ENCODE assay signal across 8 cellular contexts in the genomic region with DNA sequence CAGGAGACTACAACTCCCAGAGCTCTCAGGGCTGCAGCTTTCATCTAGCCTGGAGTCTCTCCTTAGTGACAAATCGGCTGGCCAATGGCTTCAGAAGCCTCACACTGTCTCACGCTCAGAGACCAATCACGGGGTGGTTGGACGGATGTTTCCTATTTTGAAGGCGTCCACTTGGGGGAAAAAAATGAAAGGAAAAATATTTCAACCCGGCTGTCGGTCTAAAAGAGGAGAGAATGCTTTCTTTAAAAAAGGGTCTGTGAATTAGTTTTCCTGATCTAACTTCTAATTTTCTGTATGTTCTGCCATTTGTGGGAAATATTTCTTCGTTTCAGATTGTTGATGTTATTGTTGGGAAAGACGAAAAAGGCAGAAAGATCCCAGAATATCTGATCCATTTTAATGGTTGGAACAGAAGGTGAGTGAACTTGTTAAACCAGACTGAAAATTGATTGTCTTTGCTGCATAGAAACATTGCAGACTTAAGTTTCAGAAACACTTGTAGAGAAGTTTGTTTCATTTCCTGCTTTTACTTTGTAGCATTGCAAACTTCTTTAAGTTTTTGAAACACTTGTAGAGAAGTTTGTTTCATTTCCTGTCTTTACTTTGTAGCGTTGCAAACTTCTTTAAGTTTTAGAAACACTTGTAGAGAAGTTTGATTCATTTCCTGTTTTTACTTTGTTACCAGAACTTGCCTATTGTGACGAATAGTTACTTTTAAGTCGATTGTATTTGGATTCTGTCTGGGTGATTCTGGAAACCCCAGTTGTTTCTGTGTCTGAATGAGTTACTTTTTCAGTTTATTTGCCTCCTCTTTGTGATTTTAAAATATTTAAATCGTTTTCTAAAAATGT. TPM values are rescaled to one million over a fixed set of nuclear protein-coding genes. Genes with fewer than 3 reads are reported as not detected.
DNase-seq lines count a peak whose midpoint lies in the region; ATAC-seq and TF ChIP-seq lines count a peak whose summit lies in the region.

No MANE protein-coding gene starts in this region.

- H4K8ac ChIP-seq in H9 (replicated peaks; ENCODE audit: insufficient read length, low read depth, low read length), result no peak overlapping the region

- no peak overlapping the region for H3K23ac ChIP-seq in H9 (ENCODE audit: insufficient read length, low read depth, low read length)

- no peak overlapping the region for H2AFZ ChIP-seq in H9 (ENCODE audit: low read length)

- H2BK5ac ChIP-seq in H9 (ENCODE audit: insufficient read length, low read length), result no peak overlapping the region

- H2BK12ac ChIP-seq in H9 (ENCODE audit: insufficient read length, low read depth, low read length), result no peak overlapping the region

- H3K9me3 Mint-ChIP-seq in H9, result peaks cover 71% of the 10 kb centered on the region in 2 experiments
- H3K9me3 Mint-ChIP-seq in naive thymus-derived CD8-positive, alpha-beta T cell, result peaks cover 0 to 14% (median 0%) of the 10 kb centered on the region in 9 donors

- H2BK20ac ChIP-seq in H9 (ENCODE audit: low read depth, low read length, poor library complexity, severe bottlenecking), result no peak overlapping the region

- peak overlapping the region; percentile 85 for H3K4me3 ChIP-seq in fibroblast of pulmonary artery (replicated peaks; ENCODE audit: low read depth, low read length)

- H3K4ac ChIP-seq in H9 (ENCODE audit: low read depth, low read length), result no peak overlapping the region

- POLR2A ChIA-PET in naive thymus-derived CD8-positive, alpha-beta T cell (lab: Charles Lee), result interaction anchor here (1.2 to 2.9 kb wide), 3 partner anchors 7 to 66 kb away, joined by 5 to 29 read pairs (median 25); no protein-coding TSS in a partner anchor

- ATAC-seq in naive thymus-derived CD8-positive, alpha-beta T cell, result peak; percentile 68 to 76

- H3K23me2 ChIP-seq in H9 (ENCODE audit: insufficient read length, low read depth, low read length, poor library complexity, severe bottlenecking), result peaks cover 8% of the 10 kb centered on the region

- H3K56ac ChIP-seq in H9 (ENCODE audit: insufficient read length, low read depth, low read length), result no peak overlapping the region

- no peak overlapping the region for H3T11ph ChIP-seq in H9 (ENCODE audit: low read length)

- peak overlapping the region in 1 of 3 experiments; percentile 12; a peak in 1 of 7 replicates for H3K27ac Mint-ChIP-seq in H9
- H3K27ac Mint-ChIP-seq in naive thymus-derived CD8-positive, alpha-beta T cell, result peak overlapping the region; percentile 84 to 99 (median 98)

- H3K14ac ChIP-seq in H9 (ENCODE audit: insufficient read depth, low read length), result no peak overlapping the region

- peaks cover 26% of the 10 kb centered on the region for H3K27me3 Mint-ChIP-seq in H9 (ENCODE audit: low read depth)
- H3K27me3 Mint-ChIP-seq in naive thymus-derived CD8-positive, alpha-beta T cell, result no peaks in the 10 kb centered on the region

- H3K18ac ChIP-seq in H9 (ENCODE audit: insufficient read length, low read depth, low read length), result no peak overlapping the region

- no peak overlapping the region for H2BK120ac ChIP-seq in H9 (ENCODE audit: low read depth, low read length, poor library complexity, severe bottlenecking)

- H3K79me2 ChIP-seq in H9 (ENCODE audit: insufficient read depth, low read length), result no peaks in the 10 kb centered on the region

- H4K5ac ChIP-seq in H9 (ENCODE audit: insufficient read length, low read depth, low read length), result no peak overlapping the region

- no peak overlapping the region for H2BK15ac ChIP-seq in H9 (ENCODE audit: low read depth, low read length)

- H3K27me3 ChIP-seq in H9 (ENCODE audit: insufficient read depth, low read length), result no peaks in the 10 kb centered on the region

- no CpG with 5 or more reads among the region's 13 CpGs for WGBS in H9 (ENCODE audit: extremely low coverage, insufficient read length, low lambda C conversion rate)

- H3K4me2 ChIP-seq in H9 (ENCODE audit: insufficient read depth, insufficient read length, low read length), result peak overlapping the region; percentile 96

- no peak overlapping the region for H3K27ac ChIP-seq in H9 (ENCODE audit: insufficient read length, low read depth, low read length)

- H3K4me3 Mint-ChIP-seq in H9, result peak overlapping the region; percentile 84
- H3K4me3 Mint-ChIP-seq in naive thymus-derived CD8-positive, alpha-beta T cell, result peak overlapping the region; percentile 85 to 98 (median 94)

- H3K36me3 Mint-ChIP-seq in H9 (ENCODE audit: insufficient read depth in 1 of 3, low read depth in 3 of 3), result peaks cover 10 to 35% (median 32%) of the 10 kb centered on the region in 3 experiments; a peak in 6 of 7 replicates
- H3K36me3 Mint-ChIP-seq in naive thymus-derived CD8-positive, alpha-beta T cell, result peaks cover 32 to 38% (median 33%) of the 10 kb centered on the region in 3 donors

- H4K91ac ChIP-seq in H9 (ENCODE audit: insufficient read length, low read depth, low read length), result no peak overlapping the region

- H4K20me1 ChIP-seq in H9 (ENCODE audit: control insufficient read depth, insufficient read depth, insufficient read length), result no peaks in the 10 kb centered on the region

- no peaks in the 10 kb centered on the region for H3K9me3 ChIP-seq in H9 (ENCODE audit: control insufficient read depth, low read depth, low read length)

- DNase-seq in ELR (ENCODE audit: low read depth) (peak; percentile 92), H9 (peak; percentile 81), LoVo (ENCODE audit: low spot score) (peak; percentile 83), RPMI7951 (ENCODE audit: low read depth) (peak; percentile 95), fibroblast of pulmonary artery (ENCODE audit: low read depth) (peak; percentile 93), stromal cell of bone marrow (ENCODE audit: low read depth) (peak; percentile 94)
- peak; percentile 49 for DNase-seq in activated T-helper 9 cell treated with anti-CD3 and anti-CD28 coated beads, Interleukin-2, amount 50 U/mL, for 16 hours (ENCODE audit: low read depth)
- DNase-seq in naive thymus-derived CD8-positive, alpha-beta T cell, result peak; percentile 33 to 88 (median 72)

- TF ChIP-seq CTCF in H9 (conservative IDR thresholded peaks at IDR 0.05), result no peak
- TF ChIP-seq CTCF in fibroblast of pulmonary artery (IDR thresholded peaks at IDR 0.05; ENCODE audit: low read length, missing control alignments), result no peak

- H3K79me1 ChIP-seq in H9 (ENCODE audit: insufficient read depth, low read depth, low read length, poor library complexity, severe bottlenecking), result no peaks in the 10 kb centered on the region

- H2AK5ac ChIP-seq in H9 (ENCODE audit: insufficient read length, low read length), result no peak overlapping the region

- peaks cover 9 to 12% of the 10 kb centered on the region in 2 experiments for H3K4me1 Mint-ChIP-seq in H9
- H3K4me1 Mint-ChIP-seq in naive thymus-derived CD8-positive, alpha-beta T cell, result peaks cover 16 to 33% (median 29%) of the 10 kb centered on the region in 4 donors

- no peaks in the 10 kb centered on the region for H3K4me1 ChIP-seq in H9 (ENCODE audit: insufficient read depth, low read length)

- peak overlapping the region; percentile 15 for H3K9ac ChIP-seq in H9 (ENCODE audit: extremely low read depth, insufficient read length, low read length)

RNA-seq across cellular contexts. Expression of a gene that starts 1.6 kb away (rescaled TPM):
- 13.0 and 14.0 TPM in 2 replicates for total RNA-seq in H9 (2021)
- total RNA-seq in RPMI7951 (2014; rRNA removed; shearing (Covaris generic)), result 31.3 and 41.0 TPM in 2 replicates
- total RNA-seq in naive thymus-derived CD8-positive, alpha-beta T cell, result 100 to 1,000 TPM; 175 to 184 TPM
- polyA plus RNA-seq in naive thymus-derived CD8-positive, alpha-beta T cell, result 100 to 1,000 TPM in 1 of 3 donors, 10 to 100 TPM in 2; 88.1 to 113 (median 92.5) TPM
